Comparison of ENCODE assay signal across 8 cellular contexts in genomic region chr5:181217111-181217804, GRCh38. TPM values are rescaled to one million over a fixed set of nuclear protein-coding genes. Genes with fewer than 3 reads are reported as not detected.
DNase-seq lines count a peak whose midpoint lies in the region; ATAC-seq and TF ChIP-seq lines count a peak whose summit lies in the region.

No MANE protein-coding gene starts in this region.

- H3K9me2 ChIP-seq in GM23248 (ENCODE audit: insufficient read depth), result no peaks in the 10 kb centered on the region

- H2AFZ ChIP-seq in GM23248, result peak overlapping the region; percentile 69

- in situ Hi-C loops in GM23248 (cut with MboI), result no loop called here

- no peaks in the 10 kb centered on the region for H3K36me3 ChIP-seq in GM23248 (ENCODE audit: low read depth)
- no peaks in the 10 kb centered on the region for H3K36me3 ChIP-seq in body of pancreas (replicated peaks in 1 of 2; ENCODE audit: insufficient read depth in 1 of 2, low read depth in 2 of 2)

- H3K27me3 ChIP-seq in GM23248 (replicated peaks; ENCODE audit: insufficient read depth) (no peaks in the 10 kb centered on the region), body of pancreas (no peaks in the 10 kb centered on the region)

- H4K20me1 ChIP-seq in GM23248 (ENCODE audit: insufficient read depth), result no peaks in the 10 kb centered on the region

- peak; percentile 14 for ATAC-seq in body of pancreas

- H3F3A ChIP-seq in GM23248 (ENCODE audit: insufficient read depth), result peaks cover 27% of the 10 kb centered on the region

- H3K79me2 ChIP-seq in GM23248 (ENCODE audit: insufficient read depth), result no peaks in the 10 kb centered on the region

- no peaks in the 10 kb centered on the region for H3K9me3 ChIP-seq in GM23248 (ENCODE audit: low read depth)
- H3K9me3 ChIP-seq in body of pancreas, result no peaks in the 10 kb centered on the region

- H3K4me1 ChIP-seq in GM23248 (ENCODE audit: insufficient read depth), result no peaks in the 10 kb centered on the region
- H3K4me1 ChIP-seq in body of pancreas, result peaks cover 29% of the 10 kb centered on the region

- no peak overlapping the region for H3K9ac ChIP-seq in GM23248

- H3K4me3 ChIP-seq in AG10803 (ENCODE audit: low read length) (peak overlapping the region; percentile 51), GM23248 (peak overlapping the region; percentile 52), body of pancreas (no peak overlapping the region)

- DNase-seq in AG10803 (ENCODE audit: low read depth) (peak; percentile 48), GM23248 (peak; percentile 86), RPMI7951 (ENCODE audit: low read depth) (peak; percentile 69), body of pancreas (peak; percentile 40 to 58 (median 42)), islet precursor cell (peak; percentile 84), NCI-H2081 (lab: John Stamatoyannopoulos, UW) (no peak), AG08396 (ENCODE audit: low spot score) (no peak)
- DNase-seq in stimulated activated CD4-positive, alpha-beta T cell treated with anti-CD3 and anti-CD28 coated beads, Interleukin-2, amount 100 ng/mL, for 24 hours, result peak; percentile 66 to 75

- peak in 1 of 3 donors; percentile 6 for TF ChIP-seq POLR2A in body of pancreas (IDR thresholded peaks at IDR 0.05)

- H3K4me2 ChIP-seq in GM23248 (ENCODE audit: unreplicated experiment), result peak overlapping the region; percentile 41

- 1 to 2% methylated on average over 45 to 46 of the region's 46 CpGs for WGBS in GM23248 (ENCODE audit: low coverage in 1 of 2, low lambda C conversion rate in 2 of 2, missing lambda C conversion rate in 2 of 2), 2 experiments
- 1 to 3% methylated on average over 9 to 46 of the region's 46 CpGs for WGBS in body of pancreas, 2 donors

- H3K27ac ChIP-seq in GM23248, result peak overlapping the region; percentile 19; the same call in 1 of the 2 replicates
- H3K27ac ChIP-seq in body of pancreas, result peak overlapping the region; percentile 35 to 78 (median 57)

- intact Hi-C loops in body of pancreas (cut with DNase I), result no loop called here

- peak; percentile 24 for TF ChIP-seq CTCF in AG10803 (conservative IDR thresholded peaks at IDR 0.05; ENCODE audit: low read length)
- peak in 2 of 7 experiments; percentile 12 to 13 for TF ChIP-seq CTCF in body of pancreas (IDR thresholded peaks at IDR 0.05)

RNA-seq across cellular contexts. Expression of gene TRIM41, which starts 5.8 kb away (rescaled TPM):
- 17.5 and 18.6 TPM in 2 replicates for total RNA-seq in GM23248 (2014; rRNA removed; shearing (Covaris generic))
- 3.8 and 4.3 TPM in 2 replicates for polyA plus RNA-seq in GM23248 (2016; fragmentation: Nextera tagmentation; extraction: Ambion mirVana)
- 4.9 and 5.9 TPM in 2 replicates for total RNA-seq in RPMI7951 (2014; rRNA removed; shearing (Covaris generic))
- total RNA-seq in body of pancreas, result 10 to 100 TPM; 12.5 to 15.2 TPM

RNA-seq across cellular contexts. Expression of gene TRIM7, which starts 12.3 kb away (rescaled TPM):
- total RNA-seq in GM23248 (2014; rRNA removed; shearing (Covaris generic)), result 1.4 and 6.8 TPM in 2 replicates
- 2.5 and 3.1 TPM in 2 replicates for polyA plus RNA-seq in GM23248 (2016; fragmentation: Nextera tagmentation; extraction: Ambion mirVana)
- 16.1 and 20.6 TPM in 2 replicates for total RNA-seq in RPMI7951 (2014; rRNA removed; shearing (Covaris generic))
- 10 to 100 TPM; 11.5 to 17.9 TPM for total RNA-seq in body of pancreas

RNA-seq across cellular contexts. Expression of gene RACK1, which starts 26.4 kb away (rescaled TPM):
- 2,598 and 3,224 TPM in 2 replicates for total RNA-seq in GM23248 (2014; rRNA removed; shearing (Covaris generic))
- 837 and 864 TPM in 2 replicates for polyA plus RNA-seq in GM23248 (2016; fragmentation: Nextera tagmentation; extraction: Ambion mirVana)
- 1,915 and 2,129 TPM in 2 replicates for total RNA-seq in RPMI7951 (2014; rRNA removed; shearing (Covaris generic))
- total RNA-seq in body of pancreas, result 1,000 to 10,000 TPM; 1,136 to 1,977 TPM

RNA-seq across cellular contexts. Expression of gene TRIM52, which starts 43.7 kb away (rescaled TPM):
- 6.6 and 7.8 TPM in 2 replicates for total RNA-seq in GM23248 (2014; rRNA removed; shearing (Covaris generic))
- polyA plus RNA-seq in GM23248 (2016; fragmentation: Nextera tagmentation; extraction: Ambion mirVana), result 4.1 and 5.3 TPM in 2 replicates
- 4.2 and 5.4 TPM in 2 replicates for total RNA-seq in RPMI7951 (2014; rRNA removed; shearing (Covaris generic))
- 10 to 100 TPM; 16.9 to 26.0 TPM for total RNA-seq in body of pancreas

Comparison
In these comparisons a context has a peak if more than half of its experiments do, and no peak if none do; other contexts are left out.
1. DNase-seq: peak in AG10803 (single experiment), GM23248 (single experiment), RPMI7951 (single experiment), body of pancreas (4 of 4), islet precursor cell (single experiment) and stimulated activated CD4-positive, alpha-beta T cell treated with anti-CD3 and anti-CD28 coated beads, Interleukin-2, amount 100 ng/mL, for 24 hours (2 of 2); none in NCI-H2081 (0 of 2) and AG08396 (single experiment).
2. H3K4me3 ChIP-seq: peak in AG10803 (single experiment) and GM23248 (single experiment); none in body of pancreas (0 of 2).